25 cellular contexts compared by ENCODE assay signal in genomic region chr2:29218071-29218470, GRCh38.
"Had no signal": no experiment of that assay in that cellular context is flagged by ENCODE, and none has a peak within 500 bp of the region (broad histone marks: within the 10 kb centered on the region; RNA-seq: fewer than 3 reads in every experiment).

No MANE protein-coding gene starts in this region.

- H3K27me3 ChIP-seq: colonic mucosa, dorsolateral prefrontal cortex, gastroesophageal sphincter, hepatocyte, tibial nerve had no signal

- H3K36me3 Mint-ChIP-seq: activated naive CD4-positive, alpha-beta T cell treated with anti-CD3 and anti-CD28 coated beads, Interleukin-2, amount 50 U/mL, for 72 hours; naive thymus-derived CD8-positive, alpha-beta T cell had no signal

- DNase-seq: activated CD4-positive, alpha-beta T cell treated with anti-CD3 and anti-CD28 coated beads for 36 hours; activated CD4-positive, CD25-positive, alpha-beta regulatory T cell; activated T-cell treated with anti-CD3 and anti-CD28 coated beads, Interleukin-2, amount 50 U/mL, for 48 hours; anterior cingulate cortex; cerebellar nuclear complex; colonic mucosa; effector memory CD8-positive, alpha-beta T cell; kidney; retina; small intestine; stimulated activated CD4-positive, alpha-beta T cell treated with anti-CD3 and anti-CD28 coated beads, Interleukin-15, amount 100 ng/mL, for 24 hours; stimulated activated CD4-positive, alpha-beta T cell treated with anti-CD3 and anti-CD28 coated beads, Interleukin-2, amount 100 ng/mL, for 24 hours; stimulated activated naive CD4-positive, alpha-beta T cell; T-helper 1 cell had no signal

- H3K27ac ChIP-seq: colonic mucosa, dorsolateral prefrontal cortex, gastroesophageal sphincter, hepatocyte, tibial nerve had no signal

- ATAC-seq: activated CD4-positive, alpha-beta T cell treated with anti-CD3 and anti-CD28 coated beads for 36 hours; activated naive CD4-positive, alpha-beta T cell treated with anti-CD3 and anti-CD28 coated beads, Interleukin-2, amount 50 U/mL, for 72 hours; effector memory CD8-positive, alpha-beta T cell; gastroesophageal sphincter; left colon; naive thymus-derived CD8-positive, alpha-beta T cell; sciatic nerve had no signal

- H3K9me3 Mint-ChIP-seq: activated naive CD4-positive, alpha-beta T cell treated with anti-CD3 and anti-CD28 coated beads, Interleukin-2, amount 50 U/mL, for 72 hours; activated T-helper 2 cell treated with anti-CD3 and anti-CD28 coated beads, Interferon-gamma antibody, Interleukin-2, Interleukin-4, amounts not matched to agents 10 μg/mL and 5 μg/mL and 100 μg/mL, durations not matched to agents 14 hours and 24 hours and 36 hours; effector memory CD8-positive, alpha-beta T cell; naive thymus-derived CD8-positive, alpha-beta T cell; T-helper 2 cell treated with Interferon-gamma antibody and Interleukin-4, amounts not matched to agents 5 μg/mL and 100 μg/mL, for 36 hours had no signal

- H3K36me3 ChIP-seq: colonic mucosa, gastroesophageal sphincter, tibial nerve had no signal

- H3K9me3 ChIP-seq: colonic mucosa, gastroesophageal sphincter, tibial nerve had no signal

- H3K4me1 Mint-ChIP-seq: activated CD4-positive, alpha-beta T cell treated with anti-CD3 and anti-CD28 coated beads for 36 hours had no signal

- H3K27ac Mint-ChIP-seq: activated CD4-positive, alpha-beta T cell treated with anti-CD3 and anti-CD28 coated beads for 36 hours; activated T-helper 2 cell treated with anti-CD3 and anti-CD28 coated beads, Interferon-gamma antibody, Interleukin-2, Interleukin-4, amounts not matched to agents 10 μg/mL and 5 μg/mL and 100 μg/mL, durations not matched to agents 14 hours and 24 hours and 36 hours; effector memory CD8-positive, alpha-beta T cell; progenitor cell of endocrine pancreas; T-helper 2 cell treated with Interferon-gamma antibody and Interleukin-4, amounts not matched to agents 5 μg/mL and 100 μg/mL, for 36 hours had no signal

- H3K27me3 Mint-ChIP-seq: activated CD4-positive, alpha-beta T cell treated with anti-CD3 and anti-CD28 coated beads for 36 hours; naive thymus-derived CD8-positive, alpha-beta T cell had no signal

- H3K4me3 ChIP-seq: colonic mucosa, dorsolateral prefrontal cortex, gastroesophageal sphincter, hepatocyte, tibial nerve had no signal

- H3K4me3 Mint-ChIP-seq: activated CD4-positive, alpha-beta T cell treated with anti-CD3 and anti-CD28 coated beads for 36 hours; effector memory CD8-positive, alpha-beta T cell; naive thymus-derived CD8-positive, alpha-beta T cell; T-helper 2 cell treated with Interferon-gamma antibody and Interleukin-4, amounts not matched to agents 5 μg/mL and 100 μg/mL, for 36 hours had no signal

- H3K4me1 ChIP-seq: colonic mucosa, gastroesophageal sphincter had no signal
